Comparison of ENCODE assay signal across 24 cellular contexts in genomic region chr10:283140-283479, GRCh38.
"Had no signal": no experiment of that assay in that cellular context is flagged by ENCODE, and none has a peak within 500 bp of the region (broad histone marks: within the 10 kb centered on the region; RNA-seq: fewer than 3 reads in every experiment).

No MANE protein-coding gene starts in this region.

- H3K4me1 ChIP-seq: psoas muscle had no signal

- H3K9me3 ChIP-seq: esophagus muscularis mucosa, gastroesophageal sphincter, heart right ventricle, left ventricle myocardium inferior, ovary, psoas muscle, tibial artery had no signal

- H3K27me3 ChIP-seq: cardiac muscle cell, esophagus muscularis mucosa, gastroesophageal sphincter, heart right ventricle, ovary, tibial artery had no signal

- H3K27me3 Mint-ChIP-seq: activated CD4-positive, alpha-beta T cell treated with anti-CD3 and anti-CD28 coated beads, Interleukin-2, amount 10 ng/mL, durations not matched to agents 7 days and 5 days; activated naive CD8-positive, alpha-beta T cell treated with anti-CD3 and anti-CD28 coated beads for 36 hours; T-cell had no signal

- H3K27ac Mint-ChIP-seq: activated naive CD8-positive, alpha-beta T cell treated with anti-CD3 and anti-CD28 coated beads for 36 hours had no signal

- H3K4me3 Mint-ChIP-seq: activated CD4-positive, alpha-beta T cell treated with anti-CD3 and anti-CD28 coated beads, Interleukin-2, amount 10 ng/mL, durations not matched to agents 7 days and 5 days; activated naive CD8-positive, alpha-beta T cell treated with anti-CD3 and anti-CD28 coated beads for 36 hours; T-cell had no signal

- DNase-seq: activated CD4-positive, alpha-beta T cell treated with anti-CD3 and anti-CD28 coated beads, Interleukin-2, amount 10 ng/mL, durations not matched to agents 7 days and 5 days; activated CD8-positive, alpha-beta memory T cell treated with anti-CD3 and anti-CD28 coated beads for 24 hours; activated naive CD4-positive, alpha-beta T cell; activated naive CD8-positive, alpha-beta T cell treated with anti-CD3 and anti-CD28 coated beads for 36 hours; amniotic stem cell; dermis blood vessel endothelial cell; effector memory CD4-positive, alpha-beta T cell; heart right ventricle; immature natural killer cell; kidney glomerular epithelial cell; left ventricle myocardium inferior; mammary epithelial cell; psoas muscle; right cardiac atrium; stimulated activated CD4-positive, alpha-beta T cell treated with anti-CD3 and anti-CD28 coated beads, Interleukin-4, amount 100 ng/mL, for 4 hours; substantia nigra; T-cell; T1000; tibial artery had no signal

- H3K27ac ChIP-seq: cardiac muscle cell, esophagus muscularis mucosa, gastroesophageal sphincter, heart right ventricle, left ventricle myocardium inferior, ovary, psoas muscle, skin epidermis, tibial artery had no signal

- H3K9me3 Mint-ChIP-seq: activated CD4-positive, alpha-beta T cell treated with anti-CD3 and anti-CD28 coated beads, Interleukin-2, amount 10 ng/mL, durations not matched to agents 7 days and 5 days; activated naive CD8-positive, alpha-beta T cell treated with anti-CD3 and anti-CD28 coated beads for 36 hours; immature natural killer cell; T-cell had no signal

- H3K36me3 Mint-ChIP-seq: activated naive CD8-positive, alpha-beta T cell treated with anti-CD3 and anti-CD28 coated beads for 36 hours had no signal

- ATAC-seq: gastroesophageal sphincter, right cardiac atrium had no signal
